18 cellular contexts compared by ENCODE assay signal in the genomic region with DNA sequence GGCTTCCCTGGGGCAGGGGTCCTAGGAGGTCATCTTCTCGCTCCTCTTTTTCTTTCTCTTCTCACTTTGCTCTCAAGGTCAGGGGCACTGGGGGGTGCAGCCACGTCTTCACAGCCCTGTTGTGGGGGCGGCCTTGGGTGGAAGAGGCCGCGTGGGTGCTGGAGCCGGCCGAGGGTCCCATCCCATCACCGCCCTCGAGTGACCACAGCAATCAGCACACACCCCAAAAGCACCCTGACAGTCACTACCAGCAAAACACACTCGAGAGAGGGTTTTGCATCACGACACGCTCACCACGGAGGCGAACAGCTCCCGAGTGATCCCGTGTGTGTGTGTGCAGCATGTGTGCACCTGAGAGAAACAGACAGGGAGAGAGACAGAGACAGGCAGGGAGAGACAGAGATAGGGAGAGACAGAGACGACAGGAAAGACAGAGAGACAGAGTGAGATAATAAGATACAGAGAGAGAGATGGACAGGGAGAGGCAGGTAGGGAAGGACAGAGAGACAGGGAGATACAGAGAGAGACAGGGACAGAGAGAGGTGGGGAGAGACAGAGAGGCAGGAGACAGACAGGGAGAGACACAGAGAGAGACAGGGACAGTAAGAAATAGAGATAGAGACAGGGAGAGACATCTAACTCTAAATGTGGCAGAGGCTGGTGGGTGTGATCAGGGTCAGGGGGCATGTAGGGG.
DNase-seq lines count a peak whose midpoint lies in the region; FAIRE-seq and TF ChIP-seq lines count a peak whose summit lies in the region.
"Had no signal": no experiment of that assay in that cellular context is flagged by ENCODE, and none has a peak within 500 bp of the region (broad histone marks: within the 10 kb centered on the region; RNA-seq: fewer than 3 reads in every experiment).

No MANE protein-coding gene starts in this region.

- H2AFZ ChIP-seq in H1 (ENCODE audit: low read length), result no peak overlapping the region
- H2AFZ ChIP-seq in PC-9, result no peak overlapping the region
- H2AFZ ChIP-seq: GM23248 had no signal

- no peak overlapping the region for H2BK15ac ChIP-seq in H1 (ENCODE audit: low read length)

- H3K4me1 ChIP-seq in right atrium auricular region (no peaks in the 10 kb centered on the region), left ventricle myocardium inferior (no peaks in the 10 kb centered on the region), H1 (replicated peaks in 1 of 4; ENCODE audit: control insufficient read depth in 3 of 4, insufficient read depth in 4 of 4, low read length in 3 of 4) (no peaks in the 10 kb centered on the region; a peak in 1 of 7 replicates), PC-9 (replicated peaks; ENCODE audit: insufficient read depth) (no peaks in the 10 kb centered on the region)

- no peak overlapping the region for H3K23ac ChIP-seq in H1 (ENCODE audit: insufficient read length)

- no peak for TF ChIP-seq RAD21 in H1 (IDR thresholded peaks at IDR 0.05 in 1 of 2, conservative IDR thresholded peaks at IDR 0.05 in 1 of 2; ENCODE audit: low read depth in 2 of 2, low read length in 2 of 2)

- no peak overlapping the region for H3K18ac ChIP-seq in H1 (ENCODE audit: extremely low read depth, low read length)

- no peak overlapping the region for H3K4me2 ChIP-seq in H1 (ENCODE audit: insufficient read depth in 1 of 2, low read depth in 2 of 2, low read length in 2 of 2)
- no peak overlapping the region for H3K4me2 ChIP-seq in PC-9
- H3K4me2 ChIP-seq: KMS-11 had no signal

- no peak for TF ChIP-seq POLR2A in H1 (IDR thresholded peaks at IDR 0.05; ENCODE audit: control extremely low read depth in 1 of 2, low read depth in 2 of 2, low read length in 2 of 2)

- DNase-seq in right atrium auricular region (ENCODE audit: low spot score) (peak; percentile 13), left ventricle myocardium inferior (no peak), H1 (ENCODE audit: low read depth in 1 of 2, low spot score in 2 of 2) (peak in 1 of 2 experiments; percentile 24), posterior vena cava (ENCODE audit: low spot score) (peak; percentile 31), NCI-H748 treated with DMSO at 0.1 percent for 48 hours (lab: John Stamatoyannopoulos, UW) (no peak), PC-9 (no peak), AML-193 (lab: John Stamatoyannopoulos, UW) (no peak)
- DNase-seq: Calu3; CD4-positive, CD25-positive, alpha-beta regulatory T cell; DMS79 treated with DMSO at 0.1 percent for 48 hours; GM23248; NCI-H1092 treated with DMSO at 0.1 percent for 48 hours; NCI-H1694; NCI-H69 had no signal

- no peak overlapping the region for H4K5ac ChIP-seq in H1 (ENCODE audit: insufficient read length, low read depth, low read length)

- intact Hi-C loops in left ventricle myocardium inferior (cut with micrococcal nuclease) (no loop called here), posterior vena cava (cut with DNase I) (loop anchor here in 1 of 2 donors (10.0 kb wide), 1 partner anchor 888 kb away; no protein-coding TSS in a partner anchor), PC-9 (cut with micrococcal nuclease; ENCODE audit: unreplicated experiment) (no loop called here)

- no peak overlapping the region for H2BK5ac ChIP-seq in H1 (ENCODE audit: low read depth, low read length)

- H3K9me2 ChIP-seq in PC-9 (ENCODE audit: insufficient read depth), result no peaks in the 10 kb centered on the region

- no peak overlapping the region for H3K4ac ChIP-seq in H1 (replicated peaks; ENCODE audit: insufficient read length, low read depth, low read length)

- H2AK5ac ChIP-seq in H1 (ENCODE audit: low read depth, low read length), result no peak overlapping the region

- H3K9ac ChIP-seq in H1 (replicated peaks in 1 of 4; ENCODE audit: extremely low read depth in 1 of 4, low read depth in 3 of 4, low read length in 3 of 4), result no peak overlapping the region
- H3K9ac ChIP-seq: GM23248, KMS-11 had no signal

- H3K36me3 ChIP-seq in right atrium auricular region (no peaks in the 10 kb centered on the region), left ventricle myocardium inferior (no peaks in the 10 kb centered on the region), H1 (ENCODE audit: control insufficient read depth in 2 of 4, insufficient read depth in 4 of 4, low read length in 3 of 4) (no peaks in the 10 kb centered on the region), PC-9 (ENCODE audit: low read depth) (no peaks in the 10 kb centered on the region)

- BruUV-seq in PC-9 (replicated peaks; lab: Mats Ljungman, UMichigan), result no TSS peak

- H3K4me3 ChIP-seq in right atrium auricular region, result no peak overlapping the region
- no peak overlapping the region for H3K4me3 ChIP-seq in left ventricle myocardium inferior
- H3K4me3 ChIP-seq in H1 (ENCODE audit: extremely low read depth in 1 of 4, insufficient read depth in 2 of 4, low read depth in 3 of 4, low read length in 4 of 4), result no peak overlapping the region
- no peak overlapping the region for H3K4me3 ChIP-seq in PC-9
- H3K4me3 ChIP-seq: GM23248 had no signal

- H3K79me1 ChIP-seq in H1 (ENCODE audit: low read depth, low read length), result no peaks in the 10 kb centered on the region

- H3K27me3 ChIP-seq in right atrium auricular region (no peaks in the 10 kb centered on the region), left ventricle myocardium inferior (ENCODE audit: low read depth) (peaks cover 35% of the 10 kb centered on the region), H1 (replicated peaks in 1 of 4; ENCODE audit: control insufficient read depth in 3 of 4, extremely low read depth in 1 of 4, insufficient read depth in 3 of 4, low read length in 3 of 4) (peaks cover 0 to 3% (median 0%) of the 10 kb centered on the region in 4 experiments; a peak in 2 of 7 replicates), PC-9 (ENCODE audit: insufficient read depth, low read depth) (peaks cover 84% of the 10 kb centered on the region)

- H3K23me2 ChIP-seq in H1 (ENCODE audit: low read depth, low read length), result no peaks in the 10 kb centered on the region

- TF ChIP-seq EP300 in H1 (IDR thresholded peaks at IDR 0.05; ENCODE audit: borderline replicate concordance in 1 of 2, low read depth in 2 of 2, low read length in 2 of 2), result no peak

- TF ChIP-seq CTCF in right atrium auricular region (IDR thresholded peaks at IDR 0.05), result no peak
- TF ChIP-seq CTCF in left ventricle myocardium inferior (IDR thresholded peaks at IDR 0.05; ENCODE audit: borderline replicate concordance), result no peak
- no peak for TF ChIP-seq CTCF in H1 (IDR thresholded peaks at IDR 0.05; ENCODE audit: control extremely low read depth in 1 of 3, insufficient read depth in 1 of 3, low read depth in 1 of 3, low read length in 3 of 3)
- no peak for TF ChIP-seq CTCF in PC-9 (conservative IDR thresholded peaks at IDR 0.05)

- no peak for FAIRE-seq in H1 (lab: Jason Lieb, UNC)
- FAIRE-seq: G401.6, GM12891, GM19239 had no signal

- H4K20me1 ChIP-seq in H1 (replicated peaks in 1 of 2; ENCODE audit: control insufficient read depth in 1 of 2, insufficient read depth in 2 of 2, low read length in 2 of 2) (no peaks in the 10 kb centered on the region), PC-9 (ENCODE audit: insufficient read depth) (no peaks in the 10 kb centered on the region)

- no peaks in the 10 kb centered on the region for H3F3A ChIP-seq in PC-9 (ENCODE audit: insufficient read depth, low read depth)

- H3K9me3 ChIP-seq in right atrium auricular region, result no peaks in the 10 kb centered on the region
- H3K9me3 ChIP-seq in left ventricle myocardium inferior (replicated peaks), result no peaks in the 10 kb centered on the region
- H3K9me3 ChIP-seq in H1 (ENCODE audit: insufficient read depth in 2 of 2, low read depth in 1 of 2, low read length in 1 of 2), result no peaks in the 10 kb centered on the region
- no peaks in the 10 kb centered on the region for H3K9me3 ChIP-seq in PC-9 (ENCODE audit: insufficient read depth, low read depth)

- POLR2A ChIA-PET in H1 (lab: Charles Lee; ENCODE audit: partially characterized antibody) (no interaction called here), PC-9 (lab: Charles Lee; ENCODE audit: unreplicated experiment) (no interaction called here)

- H2BK12ac ChIP-seq in H1 (ENCODE audit: low read depth, low read length), result no peak overlapping the region

- CTCF ChIA-PET in H1 (lab: Charles Lee; ENCODE audit: partially characterized antibody) (interaction anchor here (1.0 kb wide), 1 partner anchor 13 kb away, joined by 3 read pairs; no protein-coding TSS in a partner anchor), PC-9 (lab: Charles Lee) (no interaction called here)

- H3K27ac ChIP-seq in right atrium auricular region, result no peak overlapping the region
- H3K27ac ChIP-seq in left ventricle myocardium inferior (replicated peaks), result no peak overlapping the region
- no peak overlapping the region for H3K27ac ChIP-seq in H1 (ENCODE audit: low read depth, low read length)
- H3K27ac ChIP-seq in PC-9, result no peak overlapping the region
- H3K27ac ChIP-seq: GM23248, KMS-11 had no signal

- H2BK20ac ChIP-seq in H1 (ENCODE audit: low read length), result no peak overlapping the region

- 90% methylated on average over 16 of the region's 17 CpGs; no CpG with 5 or more reads in 1 of the 2 experiments for WGBS in H1 (ENCODE audit: extremely low coverage in 1 of 2, insufficient coverage in 1 of 2, insufficient read length in 1 of 2, insufficient replicate concordance in 2 of 2, low coverage in 1 of 2, low lambda C conversion rate in 2 of 2, missing lambda C conversion rate in 1 of 2), 2 experiments

- no peak overlapping the region for H2BK120ac ChIP-seq in H1 (replicated peaks; ENCODE audit: low read depth, low read length)

- H3K79me2 ChIP-seq in H1 (ENCODE audit: control insufficient read depth in 1 of 2, insufficient read depth in 2 of 2, low read length in 2 of 2), result no peaks in the 10 kb centered on the region
- H3K79me2 ChIP-seq in PC-9 (ENCODE audit: low read depth), result no peaks in the 10 kb centered on the region

- H3K56ac ChIP-seq in H1 (replicated peaks; ENCODE audit: insufficient read length, low read depth, low read length), result no peak overlapping the region

- no peak overlapping the region for H4K91ac ChIP-seq in H1 (replicated peaks; ENCODE audit: insufficient read length, low read length)

- no peak overlapping the region for H3K14ac ChIP-seq in H1 (ENCODE audit: insufficient read length)

- H4K8ac ChIP-seq in H1 (ENCODE audit: extremely low read depth, insufficient read depth, low read length), result 0 out of 2 replicates have a peak overlapping the region, but pooled peaks have one; percentile 16

TF ChIP-seq in H1, 55 proteins besides CTCF, POLR2A, EP300 and RAD21 (continues in another document):
- TF ChIP-seq POLR2AphosphoS5 (IDR thresholded peaks at IDR 0.05; ENCODE audit: low read depth, low read length) (no peak), SIX5 (IDR thresholded peaks at IDR 0.05; ENCODE audit: low read depth, low read length) (no peak), RFX5 (IDR thresholded peaks at IDR 0.05; ENCODE audit: borderline replicate concordance, low read depth, low read length) (no peak), SIN3A (conservative IDR thresholded peaks at IDR 0.05 in 1 of 2, IDR thresholded peaks at IDR 0.05 in 1 of 2; ENCODE audit: low read depth in 1 of 2, low read length in 2 of 2) (no peak), CREB1 (IDR thresholded peaks at IDR 0.05) (no peak), CEBPB (IDR thresholded peaks at IDR 0.05; ENCODE audit: low read depth, low read length) (no peak)
- TF ChIP-seq, protein P1, sequence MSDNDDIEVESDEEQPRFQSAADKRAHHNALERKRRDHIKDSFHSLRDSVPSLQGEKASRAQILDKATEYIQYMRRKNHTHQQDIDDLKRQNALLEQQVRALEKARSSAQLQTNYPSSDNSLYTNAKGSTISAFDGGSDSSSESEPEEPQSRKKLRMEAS (IDR thresholded peaks at IDR 0.05), result no peak

Comparison
In these comparisons a context has a peak if more than half of its experiments do, and no peak if none do; other contexts are left out.
1. DNase-seq: peak in right atrium auricular region (single experiment) and posterior vena cava (single experiment); none in left ventricle myocardium inferior (single experiment), NCI-H748 treated with DMSO at 0.1 percent for 48 hours (single experiment), PC-9 (0 of 2) and AML-193 (0 of 2).